ENCODE assay signal across 8 cellular contexts in the genomic region with DNA sequence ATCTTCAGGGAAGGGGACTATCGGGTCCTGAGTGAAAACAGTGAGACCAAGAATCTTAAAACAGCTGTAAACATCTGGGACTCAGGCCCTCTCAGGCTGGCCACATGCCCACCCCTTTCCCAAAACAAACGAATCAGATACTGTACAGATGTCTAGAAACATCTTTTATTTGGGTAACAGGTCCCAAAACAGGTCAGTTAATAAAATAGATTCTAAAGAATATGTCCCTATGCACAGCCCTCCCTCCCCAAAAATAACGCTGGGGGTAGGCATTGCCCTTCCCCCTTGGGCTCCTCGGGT. TPM values are rescaled to one million over a fixed set of nuclear protein-coding genes. Genes with fewer than 3 reads are reported as not detected.
DNase-seq lines count a peak whose midpoint lies in the region; ATAC-seq and TF ChIP-seq lines count a peak whose summit lies in the region.

No MANE protein-coding gene starts in this region.

- H4K20me1 ChIP-seq in OCI-LY1 (ENCODE audit: insufficient read depth, low read length), result no peaks in the 10 kb centered on the region

- H2AFZ ChIP-seq in OCI-LY1 (ENCODE audit: low read length), result no peak overlapping the region

- no peaks in the 10 kb centered on the region for H3K9me2 ChIP-seq in OCI-LY1 (ENCODE audit: low read depth, low read length)

- peak overlapping the region; percentile 99 for H3K4me3 Mint-ChIP-seq in CD8-positive, alpha-beta T cell

- TF ChIP-seq POLR2A in GM18505 (IDR thresholded peaks at IDR 0.05; ENCODE audit: borderline replicate concordance, extremely low read depth, insufficient read depth, insufficient read length), result no peak

- CTCF ChIA-PET in CD8-positive, alpha-beta T cell (lab: Charles Lee), result interaction anchor here (0.9 to 4.4 kb wide), 6 partner anchors 8 to 161 kb away, joined by 3 to 22 read pairs (median 13); a partner anchor contains a TSS

- POLR2A ChIA-PET in CD8-positive, alpha-beta T cell (lab: Charles Lee), result interaction anchor here (0.8 to 7.1 kb wide), 6 partner anchors 8 to 36 kb away, joined by 5 to 53 read pairs (median 11); a partner anchor contains a TSS

- no peaks in the 10 kb centered on the region for H3K27me3 Mint-ChIP-seq in CD8-positive, alpha-beta T cell (ENCODE audit: low read depth)

- no peaks in the 10 kb centered on the region for H3K27me3 ChIP-seq in CD8-positive, alpha-beta T cell (ENCODE audit: insufficient read depth, low read length)
- H3K27me3 ChIP-seq in OCI-LY1 (ENCODE audit: insufficient read depth, low read length) (no peaks in the 10 kb centered on the region), neutrophil (no peaks in the 10 kb centered on the region)
- H3K27me3 ChIP-seq in effector memory CD4-positive, alpha-beta T cell (replicated peaks; ENCODE audit: control insufficient read depth, insufficient read depth, low read length, poor library complexity, severe bottlenecking), result no peaks in the 10 kb centered on the region

- H3K4me1 ChIP-seq in CD8-positive, alpha-beta T cell (ENCODE audit: insufficient read depth, low read length), result peaks cover 54% of the 10 kb centered on the region
- peaks cover 46% of the 10 kb centered on the region for H3K4me1 ChIP-seq in OCI-LY1 (ENCODE audit: insufficient read depth, low read length, severe bottlenecking)
- H3K4me1 ChIP-seq in effector memory CD4-positive, alpha-beta T cell (ENCODE audit: control insufficient read depth, insufficient read depth, low read length, poor library complexity, severe bottlenecking), result peaks cover 34% of the 10 kb centered on the region
- H3K4me1 ChIP-seq in neutrophil (ENCODE audit: control insufficient read depth in 1 of 2, insufficient read depth in 1 of 2, low read depth in 1 of 2, low read length in 1 of 2), result peaks cover 47 to 55% of the 10 kb centered on the region in 2 experiments

- peaks cover 11% of the 10 kb centered on the region for H3K36me3 ChIP-seq in CD8-positive, alpha-beta T cell (ENCODE audit: insufficient read depth, low read length)
- H3K36me3 ChIP-seq in OCI-LY1 (ENCODE audit: insufficient read depth, low read length) (peaks cover 13% of the 10 kb centered on the region; the same call in 1 of the 2 replicates), neutrophil (peaks cover 17% of the 10 kb centered on the region)
- peaks cover 18% of the 10 kb centered on the region for H3K36me3 ChIP-seq in effector memory CD4-positive, alpha-beta T cell (ENCODE audit: control insufficient read depth, insufficient read depth, low read length)

- no peak overlapping the region for H3K9ac ChIP-seq in OCI-LY1 (ENCODE audit: low read length)

- no peaks in the 10 kb centered on the region for H3K9me3 Mint-ChIP-seq in CD8-positive, alpha-beta T cell

- H3K36me3 Mint-ChIP-seq in CD8-positive, alpha-beta T cell, result peaks cover 34% of the 10 kb centered on the region

- no peak for ATAC-seq in CD8-positive, alpha-beta T cell
- ATAC-seq in HG02938 (IDR thresholded peaks at IDR 0.05; ENCODE audit: unreplicated experiment) (no peak), HG02642 (IDR thresholded peaks at IDR 0.05; ENCODE audit: poor library complexity, unreplicated experiment) (no peak), GM18505 (IDR thresholded peaks at IDR 0.05; ENCODE audit: unreplicated experiment) (no peak)

- peaks cover 24% of the 10 kb centered on the region for H3K79me2 ChIP-seq in OCI-LY1 (ENCODE audit: insufficient read depth, low read length)

- H3K4me1 Mint-ChIP-seq in CD8-positive, alpha-beta T cell (ENCODE audit: low read depth), result peaks cover 66% of the 10 kb centered on the region

- intact Hi-C loops in CD8-positive, alpha-beta T cell (cut with DNase I, micrococcal nuclease), result loop anchor here (1.0 to 5.0 kb wide), 10 partner anchors 8 to 300 kb away; a partner anchor contains a TSS

- no peak overlapping the region for H3K4me3 ChIP-seq in CD8-positive, alpha-beta T cell (ENCODE audit: low read depth, low read length)
- H3K4me3 ChIP-seq in OCI-LY1 (ENCODE audit: low read depth, low read length, poor library complexity, severe bottlenecking) (peak overlapping the region; percentile 74), neutrophil (ENCODE audit: low read depth in 1 of 2, low read length in 1 of 2) (peak overlapping the region; percentile 90 to 99)
- H3K4me3 ChIP-seq in effector memory CD4-positive, alpha-beta T cell (ENCODE audit: insufficient read depth, low read depth, low read length, poor library complexity, severe bottlenecking), result peak overlapping the region; percentile 91

- DNase-seq in CD8-positive, alpha-beta T cell, result no peak
- no peak for DNase-seq in effector memory CD4-positive, alpha-beta T cell
- no peak for DNase-seq in hepatic stellate cell (ENCODE audit: low spot score)

- peak overlapping the region; percentile 98 for H3K27ac Mint-ChIP-seq in CD8-positive, alpha-beta T cell

- TF ChIP-seq CTCF in CD8-positive, alpha-beta T cell (IDR thresholded peaks at IDR 0.05), result no peak
- TF ChIP-seq CTCF in OCI-LY1 (IDR thresholded peaks at IDR 0.05; ENCODE audit: low read length) (no peak), neutrophil (IDR thresholded peaks at IDR 0.05) (no peak)

- peak overlapping the region; percentile 28 for H3K4me2 ChIP-seq in OCI-LY1 (ENCODE audit: low read length)

- H3K9me3 ChIP-seq in CD8-positive, alpha-beta T cell (ENCODE audit: low read length), result no peaks in the 10 kb centered on the region
- H3K9me3 ChIP-seq in OCI-LY1 (ENCODE audit: low read length) (no peaks in the 10 kb centered on the region), neutrophil (no peaks in the 10 kb centered on the region)
- no peaks in the 10 kb centered on the region for H3K9me3 ChIP-seq in effector memory CD4-positive, alpha-beta T cell (ENCODE audit: control insufficient read depth, low read length)

- H3F3A ChIP-seq in OCI-LY1 (ENCODE audit: insufficient read depth, low read length), result no peaks in the 10 kb centered on the region

- no peak overlapping the region for H3K27ac ChIP-seq in CD8-positive, alpha-beta T cell (ENCODE audit: low read depth, low read length)
- no peak overlapping the region for H3K27ac ChIP-seq in OCI-LY1 (ENCODE audit: low read depth, low read length, poor library complexity, severe bottlenecking)
- peak overlapping the region; percentile 91 for H3K27ac ChIP-seq in effector memory CD4-positive, alpha-beta T cell (ENCODE audit: insufficient read depth, low read length, poor library complexity, severe bottlenecking)
- peak overlapping the region; percentile 98 for H3K27ac ChIP-seq in neutrophil

RNA-seq across cellular contexts. Expression of a gene that starts 0.5 kb away (rescaled TPM):
- total RNA-seq in CD8-positive, alpha-beta T cell, result 100 to 1,000 TPM; 169 to 201 TPM

RNA-seq across cellular contexts. Expression of a gene that starts 4.4 kb away (rescaled TPM):
- 1 to 10 TPM; 7.2 to 7.7 TPM for total RNA-seq in CD8-positive, alpha-beta T cell

RNA-seq across cellular contexts. Expression of a gene that starts 8.8 kb away (rescaled TPM):
- total RNA-seq in CD8-positive, alpha-beta T cell, result 1 to 10 TPM; 3.0 to 3.7 TPM

RNA-seq across cellular contexts. Expression of a gene that starts 12.4 kb away (rescaled TPM):
- total RNA-seq in CD8-positive, alpha-beta T cell, result 10 to 100 TPM; 87.2 to 91.3 TPM

RNA-seq across cellular contexts. Expression of a gene that starts 18.6 kb away (rescaled TPM):
- 10 to 100 TPM; 90.4 to 91.1 TPM for total RNA-seq in CD8-positive, alpha-beta T cell

Comparison
In these comparisons a context has a peak if more than half of its experiments do, and no peak if none do; other contexts are left out.
1. H3K27ac ChIP-seq: peak in effector memory CD4-positive, alpha-beta T cell (single experiment) and neutrophil (single experiment); none in CD8-positive, alpha-beta T cell (single experiment) and OCI-LY1 (single experiment).